Comparison of ENCODE assay signal across 9 cellular contexts in genomic region chr3:123028233-123028828, GRCh38. TPM values are rescaled to one million over a fixed set of nuclear protein-coding genes. Genes with fewer than 3 reads are reported as not detected.
DNase-seq lines count a peak whose midpoint lies in the region; ATAC-seq, FAIRE-seq and TF ChIP-seq lines count a peak whose summit lies in the region.
"Had no signal": no experiment of that assay in that cellular context is flagged by ENCODE, and none has a peak within 500 bp of the region (broad histone marks: within the 10 kb centered on the region; RNA-seq: fewer than 3 reads in every experiment).

No MANE protein-coding gene starts in this region.

- peaks cover 0 to 21% (median 11%) of the 10 kb centered on the region in 7 donors for H3K9me3 Mint-ChIP-seq in CD14-positive monocyte

- peaks cover 23% of the 10 kb centered on the region for H3K4me1 Mint-ChIP-seq in CD14-positive monocyte

- H3K4me3 Mint-ChIP-seq in CD14-positive monocyte, result peak overlapping the region; percentile 90 to 91

- FAIRE-seq in urothelium cell line (lab: Jason Lieb, UNC), result peak; percentile 17

- DNase-seq in CD14-positive monocyte (ENCODE audit: low spot score), result no peak
- DNase-seq in HCEC 1CT, result peak; percentile 84
- peak; percentile 57 for DNase-seq in NCI-H345 (lab: John Stamatoyannopoulos, UW)
- peak; percentile 50 for DNase-seq in activated CD8-positive, alpha-beta memory T cell treated with anti-CD3 and anti-CD28 coated beads, Interleukin-2, amount 50 U/mL, for 48 hours
- peak; percentile 85 for DNase-seq in fibroblast of mammary gland (ENCODE audit: low read depth)
- peak; percentile 70 for DNase-seq in myocyte (ENCODE audit: low read depth)
- DNase-seq in urothelium cell line (ENCODE audit: low spot score), result peak; percentile 79

- TF ChIP-seq CTCF in CD14-positive monocyte (IDR thresholded peaks at IDR 0.05), result peak; percentile 42
- peak; percentile 57 for TF ChIP-seq CTCF in fibroblast of mammary gland (conservative IDR thresholded peaks at IDR 0.05; ENCODE audit: control insufficient read depth, insufficient read depth, low read depth, low read length)

- peaks cover 7 to 16% of the 10 kb centered on the region in 2 donors for H3K36me3 Mint-ChIP-seq in CD14-positive monocyte

- no peak overlapping the region for H3K27ac Mint-ChIP-seq in CD14-positive monocyte

- H3K4me3 ChIP-seq in fibroblast of mammary gland (ENCODE audit: control insufficient read depth, low read depth, low read length), result peak overlapping the region; percentile 43
- H3K4me3 ChIP-seq: SJSA1 had no signal

- intact Hi-C loops in CD14-positive monocyte (cut with micrococcal nuclease), result no loop called here

- ATAC-seq in HG03469 (IDR thresholded peaks at IDR 0.05; ENCODE audit: unreplicated experiment), result no peak

- H3K27me3 Mint-ChIP-seq in CD14-positive monocyte (ENCODE audit: low read depth in 3 of 3), result peaks cover 0 to 38% (median 33%) of the 10 kb centered on the region in 3 donors

RNA-seq across cellular contexts. Expression of gene SEMA5B, which starts 0.8 kb away (rescaled TPM):
- not detected for polyA plus RNA-seq in CD14-positive monocyte
- 0.08 and 0.94 TPM in 2 replicates for total RNA-seq in myocyte
- polyA plus RNA-seq in myocyte (2012), result 0.04 TPM
- total RNA-seq: SJSA1 had no signal

RNA-seq across cellular contexts. Expression of gene PDIA5, which starts 38.5 kb away (rescaled TPM):
- polyA plus RNA-seq in CD14-positive monocyte, result 1 to 10 TPM; 7.1 to 10.0 TPM
- total RNA-seq in myocyte, result 11.3 and 11.8 TPM in 2 replicates
- 23.9 TPM for polyA plus RNA-seq in myocyte (2012)
